15 cellular contexts compared by ENCODE assay signal in the genomic region with DNA sequence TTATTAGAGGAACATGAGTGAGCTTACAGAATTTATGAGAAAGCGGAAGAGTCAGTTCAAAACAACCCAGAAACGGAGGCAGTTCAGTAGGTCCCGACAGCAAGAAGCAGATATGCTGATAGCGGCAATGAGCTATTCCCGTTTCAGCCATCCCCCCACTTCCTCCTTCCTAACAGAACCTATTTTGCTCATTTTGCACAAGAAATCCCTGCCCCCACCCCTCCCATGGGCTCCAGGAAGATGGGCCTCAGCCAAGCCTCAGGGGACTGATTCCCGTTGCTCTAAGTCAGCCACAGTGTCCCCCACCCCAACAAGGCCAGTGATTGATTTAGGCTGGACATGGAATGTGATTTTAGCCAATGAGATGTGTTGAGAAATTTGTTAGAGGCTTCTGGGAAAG.
DNase-seq lines count a peak whose midpoint lies in the region; ATAC-seq, FAIRE-seq and TF ChIP-seq lines count a peak whose summit lies in the region.
"Had no signal": no experiment of that assay in that cellular context is flagged by ENCODE, and none has a peak within 500 bp of the region (broad histone marks: within the 10 kb centered on the region; RNA-seq: fewer than 3 reads in every experiment).

No MANE protein-coding gene starts in this region.

- no peaks in the 10 kb centered on the region for H3K27me3 ChIP-seq in K562 (ENCODE audit: control insufficient read depth in 2 of 2, insufficient read depth in 2 of 2, low read length in 2 of 2)
- H3K27me3 ChIP-seq in thymus (ENCODE audit: control insufficient read depth, insufficient read depth) = no peaks in the 10 kb centered on the region
- H3K27me3 ChIP-seq: brain microvascular endothelial cell had no signal

- TF ChIP-seq EP300 in K562 (IDR thresholded peaks at IDR 0.05; ENCODE audit: low read length) = peak; percentile 65

- H3K4me3 ChIP-seq in K562 = no peak overlapping the region
- no peak overlapping the region for H3K4me3 ChIP-seq in lower leg skin (ENCODE audit: low read depth, poor library complexity, severe bottlenecking)
- H3K4me3 ChIP-seq in thymus (ENCODE audit: low read length) = no peak overlapping the region

- peaks cover 42% of the 10 kb centered on the region for H3K4me1 Mint-ChIP-seq in T-helper 1 cell treated with Interleukin-12 subunit alpha and Interleukin-12 subunit beta and Interleukin-4 antibody, amounts not matched to agents 30 μg/mL and 1 μg/mL, for 36 hours (ENCODE audit: low read depth)

- FAIRE-seq in K562 (lab: Jason Lieb, UNC) = peak; percentile 77

- H3K9ac ChIP-seq in K562 (ENCODE audit: insufficient read depth in 1 of 2, low read depth in 2 of 2, low read length in 2 of 2) = peak overlapping the region in 1 of 2 experiments; percentile 28; a peak in 2 of 4 replicates

- H3K9me3 ChIP-seq in K562 (replicated peaks; ENCODE audit: control insufficient read depth, insufficient read depth, low read depth, low read length) (no peaks in the 10 kb centered on the region), thymus (ENCODE audit: control insufficient read depth) (no peaks in the 10 kb centered on the region)

- H3K36me3 ChIP-seq in K562 (ENCODE audit: control insufficient read depth, insufficient read depth, low read length) (no peaks in the 10 kb centered on the region), thymus (ENCODE audit: control insufficient read depth, insufficient read depth) (no peaks in the 10 kb centered on the region)
- H3K36me3 ChIP-seq: brain microvascular endothelial cell had no signal

- peak overlapping the region; percentile 23 for H3K4me2 ChIP-seq in K562 (ENCODE audit: insufficient read depth, low read length)

- CTCF ChIA-PET in K562 (lab: Yijun Ruan, JAX; ENCODE audit: low intra/inter-chr PET ratio) = no interaction called here

- peak overlapping the region; percentile 53; the same call in 1 of the 3 replicates for H3K27ac ChIP-seq in K562 (ENCODE audit: extremely low read depth, low read depth, low read length)
- H3K27ac ChIP-seq in thymus (ENCODE audit: low read depth) = peak overlapping the region; percentile 15
- H3K27ac ChIP-seq: 22Rv1, brain microvascular endothelial cell, VCaP had no signal

- peaks cover 1% of the 10 kb centered on the region for H3K36me3 Mint-ChIP-seq in T-helper 1 cell treated with Interleukin-12 subunit alpha and Interleukin-12 subunit beta and Interleukin-4 antibody, amounts not matched to agents 30 μg/mL and 1 μg/mL, for 36 hours (ENCODE audit: low read depth)

- TF ChIP-seq POLR2A in K562 (conservative IDR thresholded peaks at IDR 0.05) = no peak
- TF ChIP-seq POLR2A in lower leg skin (IDR thresholded peaks at IDR 0.05) = no peak

- intact Hi-C loops in K562 (cut with micrococcal nuclease) (loop anchor here (5.0 kb wide), 1 partner anchor 114 kb away; no protein-coding TSS in a partner anchor), lower leg skin (cut with DNase I; ENCODE audit: low total_unique reads) (loop anchor here (10.0 kb wide), 1 partner anchor 153 kb away; the partner anchor contains the start of gene CEBPB)

- peak overlapping the region; percentile 16 for H3K27ac Mint-ChIP-seq in T-helper 1 cell treated with Interleukin-12 subunit alpha and Interleukin-12 subunit beta and Interleukin-4 antibody, amounts not matched to agents 30 μg/mL and 1 μg/mL, for 36 hours
- H3K27ac Mint-ChIP-seq: activated T-helper 17 cell treated with anti-CD3 and anti-CD28 coated beads, Interleukin-2, amount 50 U/mL, for 72 hours had no signal

- H3K4me1 ChIP-seq in K562 (replicated peaks in 1 of 2; ENCODE audit: control insufficient read depth in 2 of 2, insufficient read depth in 2 of 2, low read length in 2 of 2) (peaks cover 25 to 29% of the 10 kb centered on the region in 2 experiments), thymus (ENCODE audit: control insufficient read depth, insufficient read depth, low read length) (no peaks in the 10 kb centered on the region)

- 7% methylated on average over 6 of the region's 6 CpGs for WGBS in K562 (ENCODE audit: insufficient coverage, low coverage, missing lambda C conversion rate)
- WGBS in lower leg skin, 2 donors = 65 to 76% methylated on average over 6 of the region's 6 CpGs
- WGBS in thymus = 73% methylated on average over 6 of the region's 6 CpGs

- TF ChIP-seq CTCF in K562 (IDR thresholded peaks at IDR 0.05 in 2 of 3, conservative IDR thresholded peaks at IDR 0.05 in 1 of 3; ENCODE audit: insufficient read depth in 2 of 3, low read depth in 1 of 3, low read length in 3 of 3) (no peak), lower leg skin (IDR thresholded peaks at IDR 0.05) (no peak)

- H3K79me2 ChIP-seq in K562 (ENCODE audit: control insufficient read depth, insufficient read depth, low read length) = no peaks in the 10 kb centered on the region

- H3K9me1 ChIP-seq in K562 (ENCODE audit: control insufficient read depth, insufficient read depth, low read length) = no peaks in the 10 kb centered on the region

- ATAC-seq in K562 (peak; percentile 41), GM21786 (IDR thresholded peaks at IDR 0.05; ENCODE audit: unreplicated experiment) (no peak)
- ATAC-seq: activated T-helper 17 cell treated with anti-CD3 and anti-CD28 coated beads, Interleukin-2, amount 50 U/mL, for 72 hours; PC-3 had no signal

- in situ Hi-C loops in K562 (cut with MboI) = loop anchor here (5.0 kb wide), 1 partner anchor 114 kb away; no protein-coding TSS in a partner anchor

- H3K27me3 Mint-ChIP-seq in T-helper 1 cell treated with Interleukin-12 subunit alpha and Interleukin-12 subunit beta and Interleukin-4 antibody, amounts not matched to agents 30 μg/mL and 1 μg/mL, for 36 hours (ENCODE audit: low read depth) = no peaks in the 10 kb centered on the region
- H3K27me3 Mint-ChIP-seq: activated T-helper 17 cell treated with anti-CD3 and anti-CD28 coated beads, Interleukin-2, amount 50 U/mL, for 72 hours had no signal

- DNase-seq in T-helper 1 cell (no peak), K562 (ENCODE audit: extremely low read depth in 1 of 4, low spot score in 3 of 4) (peak in 2 of 4 experiments; percentile 32 to 70), lower leg skin (ENCODE audit: low spot score in 2 of 2) (peak; percentile 74 to 86), HuH-7 (ENCODE audit: low spot score) (no peak)
- no peak for DNase-seq in activated naive CD4-positive, alpha-beta T cell treated with anti-CD3 and anti-CD28 coated beads, Interleukin-2, amount 50 U/mL, for 16 hours
- DNase-seq: brain microvascular endothelial cell, erythroblast, NCI-H2029 treated with DMSO at 0.1 percent for 48 hours, PC-3 had no signal

- TF ChIP-seq RAD21 in K562 (CRISPR knock-in tag; conservative IDR thresholded peaks at IDR 0.05 in 1 of 2, IDR thresholded peaks at IDR 0.05 in 1 of 2) = peak in 1 of 2 experiments; percentile 29; a peak in 2 of 4 replicates

- no peak overlapping the region for H3K4me3 Mint-ChIP-seq in T-helper 1 cell treated with Interleukin-12 subunit alpha and Interleukin-12 subunit beta and Interleukin-4 antibody, amounts not matched to agents 30 μg/mL and 1 μg/mL, for 36 hours
- H3K4me3 Mint-ChIP-seq: activated T-helper 17 cell treated with anti-CD3 and anti-CD28 coated beads, Interleukin-2, amount 50 U/mL, for 72 hours had no signal

- no TSS peak for BruUV-seq in K562 (replicated peaks; lab: Mats Ljungman, UMichigan)

- POLR2A ChIA-PET in K562 (lab: Yijun Ruan, JAX) = interaction anchor here (1.0 to 1.1 kb wide), 2 partner anchors 11 to 156 kb away, joined by 3 read pairs; no protein-coding TSS in a partner anchor

- no peaks in the 10 kb centered on the region for H4K20me1 ChIP-seq in K562 (replicated peaks; ENCODE audit: control insufficient read depth, insufficient read depth, low read length)

- H2AFZ ChIP-seq in K562 (ENCODE audit: low read depth, low read length) = peak overlapping the region; percentile 81

- no peaks in the 10 kb centered on the region for H3K9me3 Mint-ChIP-seq in T-helper 1 cell treated with Interleukin-12 subunit alpha and Interleukin-12 subunit beta and Interleukin-4 antibody, amounts not matched to agents 30 μg/mL and 1 μg/mL, for 36 hours
- H3K9me3 Mint-ChIP-seq: activated T-helper 17 cell treated with anti-CD3 and anti-CD28 coated beads, Interleukin-2, amount 50 U/mL, for 72 hours had no signal

TF ChIP-seq in K562, 482 proteins besides CTCF, POLR2A, EP300 and RAD21 (continues in another document):
- TF ChIP-seq PCBP2 (IDR thresholded peaks at IDR 0.05; ENCODE audit: low read depth, low read length, poor library complexity, severe bottlenecking) (no peak), SP2 (IDR thresholded peaks at IDR 0.05; ENCODE audit: extremely low read depth, low read depth, low read length, poor library complexity, severe bottlenecking) (no peak), ATF1 (CRISPR knock-in tag; IDR thresholded peaks at IDR 0.05) (no peak), ATF1 (tag; IDR thresholded peaks at IDR 0.05) (no peak), ZNF134 (CRISPR knock-in tag; conservative IDR thresholded peaks at IDR 0.05) (no peak), NUFIP1 (IDR thresholded peaks at IDR 0.05; ENCODE audit: partially characterized antibody) (no peak), GATA2 (CRISPR knock-in tag; IDR thresholded peaks at IDR 0.05) (peak; percentile 89), THAP12 (CRISPR knock-in tag; IDR thresholded peaks at IDR 0.05) (no peak), GATAD2B (IDR thresholded peaks at IDR 0.05; ENCODE audit: borderline replicate concordance) (no peak), ZNF311 (CRISPR knock-in tag; IDR thresholded peaks at IDR 0.05) (no peak), JUND (IDR thresholded peaks at IDR 0.05; ENCODE audit: borderline replicate concordance, low read depth, low read length) (peak; percentile 52; the same call in 1 of the 2 replicates), JUND (tag; IDR thresholded peaks at IDR 0.05; ENCODE audit: borderline replicate concordance, low read depth, low read length) (peak; percentile 53; the same call in 1 of the 3 replicates), MEF2D (tag; conservative IDR thresholded peaks at IDR 0.05; ENCODE audit: low read depth) (peak; percentile 38; the same call in 1 of the 2 replicates)

Comparison
In these comparisons a context has a peak if more than half of its experiments do, and no peak if none do; other contexts are left out.
1. DNase-seq: peak in lower leg skin (2 of 2); none in T-helper 1 cell (0 of 5), HuH-7 (single experiment) and activated naive CD4-positive, alpha-beta T cell treated with anti-CD3 and anti-CD28 coated beads, Interleukin-2, amount 50 U/mL, for 16 hours (single experiment).